In genomic region chr1:5907386-5907785, GRCh38 we compare ENCODE assay signal across 13 cellular contexts.
DNase-seq lines count a peak whose midpoint lies in the region; ATAC-seq and TF ChIP-seq lines count a peak whose summit lies in the region.
"Had no signal": no experiment of that assay in that cellular context is flagged by ENCODE, and none has a peak within 500 bp of the region (broad histone marks: within the 10 kb centered on the region; RNA-seq: fewer than 3 reads in every experiment).

No MANE protein-coding gene starts in this region.

- DNase-seq in activated effector memory CD4-positive, alpha-beta T cell treated with anti-CD3 and anti-CD28 coated beads, Interleukin-2, amount 50 U/mL, for 16 hours = peak; percentile 34
- no peak for DNase-seq in activated effector memory CD4-positive, alpha-beta T cell treated with Interleukin-2 at 50 U/mL for 16 hours
- DNase-seq in ecto neural progenitor cell (ENCODE audit: low spot score) (peak; percentile 18), osteoblast (ENCODE audit: insufficient read length, low spot score, missing footprints) (peak; percentile 45), GM13977 (ENCODE audit: low spot score) (no peak)
- DNase-seq: BE2C; CD8-positive, alpha-beta T cell; COR-L47; GF-D8; HCEC 1CT; HFFc6 had no signal

- no peaks in the 10 kb centered on the region for H3K4me1 ChIP-seq in osteoblast (ENCODE audit: insufficient read depth, low read length)

- in situ Hi-C loops in GM13977 (cut with MboI; ENCODE audit: low pct_unique_long_range_greater_than_20kb, low sequenced_read_pairs, unreplicated experiment) = loop anchor here (25.0 kb wide), 1 partner anchor 395 kb away; no protein-coding TSS in a partner anchor

- H3K36me3 ChIP-seq in osteoblast (ENCODE audit: insufficient read depth, low read length) = peaks cover 5% of the 10 kb centered on the region
- H3K36me3 ChIP-seq: BE2C had no signal

- no peak overlapping the region for H2AFZ ChIP-seq in osteoblast (ENCODE audit: low read length)

- peaks cover under 1% of the 10 kb centered on the region for H4K20me1 ChIP-seq in osteoblast (ENCODE audit: insufficient read depth, low read length)

- TF ChIP-seq CTCF in osteoblast (IDR thresholded peaks at IDR 0.05; ENCODE audit: extremely low read depth, low read depth, low read length) (no peak), GM13977 (IDR thresholded peaks at IDR 0.05; ENCODE audit: extremely low read depth, insufficient read depth, missing control alignments) (no peak)

- no peaks in the 10 kb centered on the region for H3K27me3 ChIP-seq in osteoblast (ENCODE audit: insufficient read depth, low read length)
- H3K27me3 ChIP-seq: BE2C had no signal

- no peak overlapping the region for H3K4me2 ChIP-seq in osteoblast (ENCODE audit: insufficient read depth, low read length)

- no peaks in the 10 kb centered on the region for H3K79me2 ChIP-seq in osteoblast (ENCODE audit: insufficient read depth, low read length)

- H3K27ac ChIP-seq in osteoblast (ENCODE audit: low read depth, low read length) = no peak overlapping the region

- H3K9me3 ChIP-seq in osteoblast (ENCODE audit: low read depth, low read length) = no peaks in the 10 kb centered on the region
- H3K9me3 ChIP-seq: BE2C had no signal

- no peak overlapping the region for H3K4me3 ChIP-seq in osteoblast (ENCODE audit: insufficient read depth, low read length)

- ATAC-seq in GM21447 (IDR thresholded peaks at IDR 0.05; ENCODE audit: unreplicated experiment) = no peak
- no peak for ATAC-seq in HG02763 (IDR thresholded peaks at IDR 0.05; ENCODE audit: unreplicated experiment)
- ATAC-seq: CD8-positive, alpha-beta T cell had no signal

Comparison
In these comparisons a context has a peak if more than half of its experiments do, and no peak if none do; other contexts are left out.
1. DNase-seq: peak in activated effector memory CD4-positive, alpha-beta T cell treated with anti-CD3 and anti-CD28 coated beads, Interleukin-2, amount 50 U/mL, for 16 hours (single experiment), ecto neural progenitor cell (single experiment) and osteoblast (single experiment); none in activated effector memory CD4-positive, alpha-beta T cell treated with Interleukin-2 at 50 U/mL for 16 hours (single experiment) and GM13977 (single experiment).